34 cellular contexts compared by ENCODE assay signal in the genomic region with DNA sequence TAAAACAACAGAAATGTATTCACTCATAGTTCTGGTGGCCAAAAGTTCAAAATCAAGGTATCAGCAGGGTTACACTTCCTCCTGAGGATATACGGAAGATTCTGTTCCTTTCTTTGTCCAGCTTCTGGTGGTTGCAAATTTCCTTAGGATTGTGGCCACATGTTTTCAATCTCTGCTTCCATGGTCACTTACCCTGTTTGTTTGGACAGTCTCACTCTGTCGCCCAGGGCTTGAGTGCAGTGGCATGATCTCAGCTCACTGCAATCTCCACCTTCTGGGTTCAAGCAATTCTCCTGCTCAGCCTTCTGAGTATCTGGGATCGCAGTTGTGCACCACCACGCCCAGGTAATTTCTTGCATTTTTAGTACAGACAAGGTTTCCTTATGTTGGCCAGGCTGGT.
"Had no signal": no experiment of that assay in that cellular context is flagged by ENCODE, and none has a peak within 500 bp of the region (broad histone marks: within the 10 kb centered on the region; RNA-seq: fewer than 3 reads in every experiment).

No MANE protein-coding gene starts in this region.

- H3K9me3 ChIP-seq: breast epithelium, gastroesophageal sphincter, ovary, thoracic aorta, upper lobe of left lung, vagina had no signal

- H3K36me3 Mint-ChIP-seq: activated CD4-positive, alpha-beta memory T cell treated with anti-CD3 and anti-CD28 coated beads for 36 hours; stimulated activated effector memory CD8-positive, alpha-beta T cell treated with anti-CD3 and anti-CD28 coated beads, Interleukin-12 subunit alpha, Interleukin-12 subunit beta, amount 100 ng/mL, for 72 hours had no signal

- H3K4me1 Mint-ChIP-seq: activated CD4-positive, alpha-beta T cell treated with anti-CD3 and anti-CD28 coated beads, Interleukin-2, amount 10 ng/mL, durations not matched to agents 24 days and 14 days; activated T-helper 17 cell treated with anti-CD3 and anti-CD28 coated beads, Interleukin-2, amount 50 U/mL, for 72 hours; central memory CD8-positive, alpha-beta T cell; immature natural killer cell; nephron; stimulated activated effector memory CD8-positive, alpha-beta T cell treated with anti-CD3 and anti-CD28 coated beads, Interleukin-12 subunit alpha, Interleukin-12 subunit beta, amount 100 ng/mL, for 72 hours had no signal

- H3K27ac ChIP-seq: breast epithelium, epithelial cell of prostate, gastroesophageal sphincter, ovary, skin epidermis, thoracic aorta, upper lobe of left lung, vagina had no signal

- H3K4me3 ChIP-seq: breast epithelium, gastroesophageal sphincter, mucosa of descending colon, ovary, skin epidermis, thoracic aorta, upper lobe of left lung, vagina had no signal

- DNase-seq: activated CD4-positive, alpha-beta memory T cell treated with anti-CD3 and anti-CD28 coated beads for 36 hours; activated CD4-positive, alpha-beta T cell treated with anti-CD3 and anti-CD28 coated beads, Interleukin-2, amount 10 ng/mL, durations not matched to agents 24 days and 14 days; activated CD4-positive, CD25-positive, alpha-beta regulatory T cell treated with anti-CD3 and anti-CD28 coated beads, Interleukin-2, amount 50 U/mL, for 72 hours; activated CD8-positive, alpha-beta memory T cell treated with anti-CD3 and anti-CD28 coated beads, Interleukin-2, amount 50 U/mL, for 4 hours; activated gamma-delta T cell treated with Interleukin-2 at 50 U/mL for 16 hours; activated naive CD4-positive, alpha-beta T cell treated with anti-CD3 and anti-CD28 coated beads, Interleukin-2, amount 50 U/mL, for 16 hours; activated T-cell treated with anti-CD3 and anti-CD28 coated beads, Interleukin-2, amount 50 U/mL, for 4 hours; amygdala; effector CD4-positive, alpha-beta T cell; head of caudate nucleus; hypothalamus; immature natural killer cell; left ventricle myocardium superior; mucosa of descending colon; ovary; retina; stimulated activated CD4-positive, alpha-beta T cell treated with anti-CD3 and anti-CD28 coated beads, Interleukin-12 subunit alpha, Interleukin-12 subunit beta, amount 100 ng/mL, for 4 hours; stimulated activated CD4-positive, alpha-beta T cell treated with anti-CD3 and anti-CD28 coated beads, Interleukin-4, amount 100 ng/mL, for 24 hours; T-helper 2 cell; upper lobe of left lung had no signal

- H3K36me3 ChIP-seq: breast epithelium, gastroesophageal sphincter, ovary, thoracic aorta, upper lobe of left lung, vagina had no signal

- H3K4me3 Mint-ChIP-seq: activated CD4-positive, alpha-beta memory T cell treated with anti-CD3 and anti-CD28 coated beads for 36 hours; activated CD4-positive, alpha-beta T cell treated with anti-CD3 and anti-CD28 coated beads, Interleukin-2, amount 10 ng/mL, durations not matched to agents 24 days and 14 days; activated T-cell treated with anti-CD3 and anti-CD28 coated beads, Interleukin-2, amount 50 U/mL, for 4 hours; activated T-helper 17 cell treated with anti-CD3 and anti-CD28 coated beads, Interleukin-2, amount 50 U/mL, for 72 hours; central memory CD8-positive, alpha-beta T cell; dendritic cell treated with granulocyte-macrophage colony-stimulating factor and Interleukin-4, amounts not matched to agents 40 ng/mL and 50 ng/mL, for 4 days; immature natural killer cell; nephron; stimulated activated effector memory CD8-positive, alpha-beta T cell treated with anti-CD3 and anti-CD28 coated beads, Interleukin-12 subunit alpha, Interleukin-12 subunit beta, amount 100 ng/mL, for 72 hours; stimulated activated naive CD8-positive, alpha-beta T cell treated with anti-CD3 and anti-CD28 coated beads, Interleukin-15, Interleukin-2, amounts not matched to agents 100 ng/mL and 50 ng/mL, for 24 hours had no signal

- H3K9me3 Mint-ChIP-seq: activated CD4-positive, alpha-beta T cell treated with anti-CD3 and anti-CD28 coated beads, Interleukin-2, amount 10 ng/mL, durations not matched to agents 24 days and 14 days; dendritic cell treated with granulocyte-macrophage colony-stimulating factor and Interleukin-4, amounts not matched to agents 40 ng/mL and 50 ng/mL, for 4 days; nephron; stimulated activated naive CD8-positive, alpha-beta T cell treated with anti-CD3 and anti-CD28 coated beads, Interleukin-15, Interleukin-2, amounts not matched to agents 100 ng/mL and 50 ng/mL, for 24 hours had no signal

- H3K27me3 ChIP-seq: breast epithelium, gastroesophageal sphincter, ovary, upper lobe of left lung, vagina had no signal

- H3K4me1 ChIP-seq: breast epithelium, gastroesophageal sphincter, upper lobe of left lung, vagina had no signal

- H3K27me3 Mint-ChIP-seq: activated CD4-positive, alpha-beta memory T cell treated with anti-CD3 and anti-CD28 coated beads for 36 hours; activated CD4-positive, alpha-beta T cell treated with anti-CD3 and anti-CD28 coated beads, Interleukin-2, amount 10 ng/mL, durations not matched to agents 24 days and 14 days; activated T-helper 17 cell treated with anti-CD3 and anti-CD28 coated beads, Interleukin-2, amount 50 U/mL, for 72 hours; central memory CD8-positive, alpha-beta T cell; dendritic cell treated with granulocyte-macrophage colony-stimulating factor and Interleukin-4, amounts not matched to agents 40 ng/mL and 50 ng/mL, for 4 days; progenitor cell of endocrine pancreas; stimulated activated naive CD8-positive, alpha-beta T cell treated with anti-CD3 and anti-CD28 coated beads, Interleukin-15, Interleukin-2, amounts not matched to agents 100 ng/mL and 50 ng/mL, for 24 hours had no signal

- H3K27ac Mint-ChIP-seq: activated CD4-positive, alpha-beta memory T cell treated with anti-CD3 and anti-CD28 coated beads for 36 hours; activated CD4-positive, alpha-beta T cell treated with anti-CD3 and anti-CD28 coated beads, Interleukin-2, amount 10 ng/mL, durations not matched to agents 24 days and 14 days; activated T-helper 17 cell treated with anti-CD3 and anti-CD28 coated beads, Interleukin-2, amount 50 U/mL, for 72 hours; dendritic cell treated with granulocyte-macrophage colony-stimulating factor and Interleukin-4, amounts not matched to agents 40 ng/mL and 50 ng/mL, for 4 days; immature natural killer cell; nephron; stimulated activated effector memory CD8-positive, alpha-beta T cell treated with anti-CD3 and anti-CD28 coated beads, Interleukin-12 subunit alpha, Interleukin-12 subunit beta, amount 100 ng/mL, for 72 hours; stimulated activated naive CD8-positive, alpha-beta T cell treated with anti-CD3 and anti-CD28 coated beads, Interleukin-15, Interleukin-2, amounts not matched to agents 100 ng/mL and 50 ng/mL, for 24 hours had no signal

- ATAC-seq: activated T-cell treated with anti-CD3 and anti-CD28 coated beads, Interleukin-2, amount 50 U/mL, for 4 hours; activated T-helper 17 cell treated with anti-CD3 and anti-CD28 coated beads, Interleukin-2, amount 50 U/mL, for 72 hours; gastroesophageal sphincter; mucosa of descending colon; sciatic nerve; stimulated activated effector memory CD8-positive, alpha-beta T cell treated with anti-CD3 and anti-CD28 coated beads, Interleukin-12 subunit alpha, Interleukin-12 subunit beta, amount 100 ng/mL, for 72 hours had no signal
